In the genomic region with DNA sequence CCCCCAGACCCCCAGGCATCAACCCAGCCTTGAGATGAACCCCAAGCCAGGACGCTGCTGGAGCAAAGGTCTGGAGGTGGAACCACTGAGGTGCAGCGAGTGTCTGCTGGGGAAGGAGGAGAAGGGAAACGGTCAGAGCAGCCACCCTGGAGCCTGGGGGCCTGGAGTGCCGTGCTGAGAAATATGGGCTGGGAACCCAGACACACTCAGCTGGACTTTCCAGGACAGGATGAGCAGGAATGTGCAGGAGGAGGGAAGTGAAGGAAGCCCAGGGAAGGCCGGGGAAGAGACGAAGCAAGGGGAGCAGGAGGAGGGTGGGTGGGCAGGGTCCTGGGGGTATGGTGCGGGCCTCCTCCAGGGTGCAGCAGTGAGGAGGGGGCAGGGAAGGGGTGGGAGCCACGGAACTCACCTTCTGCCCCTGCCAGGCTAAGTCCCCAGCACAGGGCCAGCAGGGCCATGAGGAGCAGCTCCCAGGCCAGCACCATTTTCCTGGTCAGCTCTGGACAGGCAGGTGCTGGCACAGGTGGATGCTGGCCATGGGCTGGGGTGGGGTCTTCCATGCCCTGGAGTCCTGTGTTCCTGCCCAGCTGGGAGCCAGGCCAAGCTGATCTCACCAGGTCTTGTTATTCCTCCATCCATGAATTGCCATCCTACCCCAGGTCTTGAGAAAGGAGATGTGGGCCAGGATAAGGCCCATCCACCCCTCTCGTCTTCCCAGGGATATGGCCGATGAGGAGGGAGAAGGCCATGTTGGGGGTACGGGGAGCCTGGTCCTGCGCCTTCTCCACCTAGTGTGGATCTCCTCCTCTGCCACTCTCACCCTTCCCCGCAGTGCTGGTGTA, we compare ENCODE assay signal across 23 cellular contexts. TPM values are rescaled to one million over a fixed set of nuclear protein-coding genes. Genes with fewer than 3 reads are reported as not detected.
"Had no signal": no experiment of that assay in that cellular context is flagged by ENCODE, and none has a peak within 500 bp of the region (broad histone marks: within the 10 kb centered on the region; RNA-seq: fewer than 3 reads in every experiment).

No MANE protein-coding gene starts in this region.

- H3K36me3 ChIP-seq: adrenal gland had no signal

- H3K4me1 ChIP-seq: adrenal gland had no signal

- FAIRE-seq: RCC 7860 had no signal

- H3K27ac ChIP-seq: adrenal gland had no signal

- H3K36me3 Mint-ChIP-seq: IgD-negative memory B cell had no signal

- H3K9me3 ChIP-seq: adrenal gland had no signal

- ATAC-seq: activated CD4-positive, CD25-positive, alpha-beta regulatory T cell treated with anti-CD3 and anti-CD28 coated beads, Interleukin-2, amount 50 U/mL, for 24 hours; activated CD8-positive, alpha-beta T cell treated with anti-CD3 and anti-CD28 coated beads for 36 hours; PC-3 had no signal

- DNase-seq: activated CD8-positive, alpha-beta T cell treated with anti-CD3 and anti-CD28 coated beads for 36 hours; activated effector memory CD4-positive, alpha-beta T cell treated with anti-CD3 and anti-CD28 coated beads, Interleukin-2, amount 50 U/mL, for 16 hours; activated naive CD4-positive, alpha-beta T cell treated with Interleukin-2 at 50 U/mL for 16 hours; activated T-cell treated with anti-CD3 and anti-CD28 coated beads, Interleukin-2, amount 50 U/mL, for 24 hours; anterior cingulate cortex; KG1; NCI-H1092 treated with DMSO at 0.1 percent for 48 hours; NCI-H1417 treated with DMSO at 0.1 percent for 48 hours; NCI-H1694; NCI-H2029; NCI-H510A treated with DMSO at 0.1 percent for 48 hours; NCI-H69; PC-3; SHP77 treated with DMSO at 0.1 percent for 48 hours had no signal

- H3K4me3 ChIP-seq: adrenal gland had no signal

- H3K4me3 Mint-ChIP-seq: activated CD8-positive, alpha-beta T cell treated with anti-CD3 and anti-CD28 coated beads for 36 hours; activated naive CD8-positive, alpha-beta T cell; activated T-cell treated with anti-CD3 and anti-CD28 coated beads, Interleukin-2, amount 50 U/mL, for 24 hours; activated T-helper 1 cell treated with anti-CD3 and anti-CD28 coated beads, Interleukin-12 subunit alpha, Interleukin-12 subunit beta, Interleukin-2, Interleukin-4 antibody, amounts not matched to agents 30 ng/mL and 10 ng/mL and 1 ng/mL, durations not matched to agents 14 hours and 24 hours and 36 hours; T-helper 1 cell treated with Interleukin-12 subunit alpha and Interleukin-12 subunit beta and Interleukin-4 antibody, amounts not matched to agents 30 μg/mL and 1 μg/mL, for 36 hours had no signal

- H3K27ac Mint-ChIP-seq: activated CD8-positive, alpha-beta T cell treated with anti-CD3 and anti-CD28 coated beads for 36 hours; activated naive CD8-positive, alpha-beta T cell; activated T-cell treated with anti-CD3 and anti-CD28 coated beads, Interleukin-2, amount 50 U/mL, for 24 hours; IgD-negative memory B cell; T-helper 1 cell treated with Interleukin-12 subunit alpha and Interleukin-12 subunit beta and Interleukin-4 antibody, amounts not matched to agents 30 μg/mL and 1 μg/mL, for 36 hours had no signal

RNA-seq across cellular contexts. Expression of gene CSF2RB, which starts 40.0 kb away (rescaled TPM):
- total RNA-seq: LHCN-M2, PC-3, SK-MEL-5 had no signal
